22 cellular contexts compared by ENCODE assay signal in genomic region chr4:90689739-90690138, GRCh38.
"Had no signal": no experiment of that assay in that cellular context is flagged by ENCODE, and none has a peak within 500 bp of the region (broad histone marks: within the 10 kb centered on the region; RNA-seq: fewer than 3 reads in every experiment).

No MANE protein-coding gene starts in this region.

- H3K4me1 ChIP-seq: ascending aorta, right atrium auricular region, spleen, upper lobe of left lung had no signal

- H3K27me3 ChIP-seq: ascending aorta, brain microvascular endothelial cell, right atrium auricular region, spleen, upper lobe of left lung had no signal

- H3K4me3 ChIP-seq: ascending aorta, mucosa of descending colon, right atrium auricular region, spleen, thoracic aorta, upper lobe of left lung had no signal

- H3K27ac ChIP-seq: ascending aorta, brain microvascular endothelial cell, right atrium auricular region, spleen, thoracic aorta, upper lobe of left lung, WERI-Rb-1 had no signal

- DNase-seq: activated CD4-positive, alpha-beta T cell treated with anti-CD3 and anti-CD28 coated beads, Interleukin-2, amount 50 U/mL, for 4 hours; activated CD8-positive, alpha-beta memory T cell treated with anti-CD3 and anti-CD28 coated beads for 24 hours; activated CD8-positive, alpha-beta memory T cell treated with anti-CD3 and anti-CD28 coated beads, Interleukin-2, amount 50 U/mL, for 4 hours; activated T-cell treated with anti-CD3 and anti-CD28 coated beads, Interleukin-2, amount 50 U/mL, for 24 hours; brain microvascular endothelial cell; central memory CD4-positive, alpha-beta T cell; effector memory CD8-positive, alpha-beta T cell; hippocampal formation; left cardiac atrium; mesenchymal stem cell; mucosa of descending colon; spleen; stimulated activated CD4-positive, alpha-beta T cell treated with anti-CD3 and anti-CD28 coated beads, Interleukin-4, amount 100 ng/mL, for 1 hour; stimulated activated naive CD4-positive, alpha-beta T cell; T-helper 1 cell; upper lobe of left lung; WERI-Rb-1 had no signal

- FAIRE-seq: colon, TTC549 had no signal

- H3K36me3 ChIP-seq: ascending aorta, brain microvascular endothelial cell, right atrium auricular region, spleen, thoracic aorta, upper lobe of left lung, WERI-Rb-1 had no signal

- H3K9me3 ChIP-seq: ascending aorta, mucosa of descending colon, right atrium auricular region, spleen, thoracic aorta, upper lobe of left lung had no signal
